In genomic region chr3:123365450-123366143, GRCh38 we compare ENCODE assay signal across 9 cellular contexts.
A peak's percentile ranks its signal among the peaks of the same experiment; 100 is the strongest.
DNase-seq lines count a peak whose midpoint lies in the region; ATAC-seq and TF ChIP-seq lines count a peak whose summit lies in the region.
"Had no signal": no experiment of that assay in that cellular context is flagged by ENCODE, and none has a peak within 500 bp of the region (broad histone marks: within the 10 kb centered on the region; RNA-seq: fewer than 3 reads in every experiment).

No MANE protein-coding gene starts in this region.

- H3K4me1 ChIP-seq in stomach = peaks cover 0 to 27% (median 11%) of the 10 kb centered on the region in 4 donors

- intact Hi-C loops in stomach (cut with DNase I; ENCODE audit: low total_unique reads) = no loop called here

- CTCF ChIA-PET in AG04450 (lab: Charles Lee) = interaction anchor here (0.6 kb wide), 1 partner anchor 551 kb away, joined by 3 read pairs; no protein-coding TSS in a partner anchor
- CTCF ChIA-PET in WTC11 (lab: Charles Lee) = interaction anchor here (0.6 to 3.1 kb wide), 35 partner anchors 9 to 387 kb away, joined by 3 to 32 read pairs (median 5); partner anchors contain the start of genes ADCY5 and SEC22A

- H3K27ac ChIP-seq in AG04450 (ENCODE audit: low read depth, low read length) = no peak overlapping the region
- H3K27ac ChIP-seq in stomach = peak overlapping the region in 2 of 5 donors; percentile 33 to 44

- no peaks in the 10 kb centered on the region for H3K4me1 Mint-ChIP-seq in HFFc6 (ENCODE audit: low read depth)
- H3K4me1 Mint-ChIP-seq in WTC11 = peaks cover 4% of the 10 kb centered on the region
- H3K4me1 Mint-ChIP-seq in activated naive CD8-positive, alpha-beta T cell treated with anti-CD3 and anti-CD28 coated beads for 36 hours = no peaks in the 10 kb centered on the region

- ATAC-seq in WTC11 = peak; percentile 98

- TF ChIP-seq POLR2A in stomach (IDR thresholded peaks at IDR 0.05) = no peak

- H3K36me3 ChIP-seq in stomach = no peaks in the 10 kb centered on the region

- no peaks in the 10 kb centered on the region; the same call in 1 of the 2 replicates for H3K9me3 Mint-ChIP-seq in HFFc6
- H3K9me3 Mint-ChIP-seq in WTC11 = peaks cover 19% of the 10 kb centered on the region
- peaks cover 1% of the 10 kb centered on the region for H3K9me3 Mint-ChIP-seq in activated naive CD8-positive, alpha-beta T cell treated with anti-CD3 and anti-CD28 coated beads for 36 hours

- WGBS in stomach, 5 donors = 53 to 60% (median 57%) methylated on average over 6 of the region's 6 CpGs

- TF ChIP-seq CTCF in AG04450 (IDR thresholded peaks at IDR 0.05; ENCODE audit: low read depth, low read length) = peak; percentile 50
- TF ChIP-seq CTCF in HFFc6 (IDR thresholded peaks at IDR 0.05) = peak; percentile 69
- peak; percentile 39; the same call in 1 of the 2 replicates for TF ChIP-seq CTCF in WTC11 (IDR thresholded peaks at IDR 0.05)
- peak in 2 of 7 experiments; percentile 6 to 29 for TF ChIP-seq CTCF in stomach (IDR thresholded peaks at IDR 0.05)

- no peak for DNase-seq in AG04450 (ENCODE audit: low read depth, low spot score)
- no peak for DNase-seq in HFFc6
- peak; percentile 67 for DNase-seq in WTC11 (ENCODE audit: low spot score)
- peak; percentile 32 for DNase-seq in iris pigment epithelial cell (ENCODE audit: low read depth)
- DNase-seq in stomach = no peak
- DNase-seq in activated naive CD8-positive, alpha-beta T cell treated with anti-CD3 and anti-CD28 coated beads for 36 hours = no peak
- no peak for DNase-seq in retina
- no peak for DNase-seq in cerebellar cortex (ENCODE audit: low spot score)
- DNase-seq: activated gamma-delta T cell treated with Interleukin-2 at 50 U/mL for 16 hours had no signal

- H3K4me3 Mint-ChIP-seq in HFFc6 = no peak overlapping the region
- H3K4me3 Mint-ChIP-seq in WTC11 = no peak overlapping the region
- H3K4me3 Mint-ChIP-seq in activated naive CD8-positive, alpha-beta T cell treated with anti-CD3 and anti-CD28 coated beads for 36 hours = no peak overlapping the region

- no peaks in the 10 kb centered on the region; the same call in 1 of the 2 replicates for H3K9me3 ChIP-seq in AG04450 (ENCODE audit: control insufficient read depth, insufficient read depth, low read length)
- H3K9me3 ChIP-seq in stomach = peaks cover 0 to 9% (median 3%) of the 10 kb centered on the region in 4 donors

- H3K36me3 Mint-ChIP-seq in HFFc6 (ENCODE audit: low read depth) (no peaks in the 10 kb centered on the region), WTC11 (peaks cover 7% of the 10 kb centered on the region; the same call in 1 of the 2 replicates)
- no peaks in the 10 kb centered on the region for H3K36me3 Mint-ChIP-seq in activated naive CD8-positive, alpha-beta T cell treated with anti-CD3 and anti-CD28 coated beads for 36 hours

- TF ChIP-seq EP300 in stomach (IDR thresholded peaks at IDR 0.05) = no peak

- POLR2A ChIA-PET in AG04450 (lab: Yijun Ruan, JAX) (no interaction called here), WTC11 (lab: Charles Lee) (interaction anchor here (0.7 kb wide), 1 partner anchor 51 kb away, joined by 4 read pairs; no protein-coding TSS in a partner anchor)

- peaks cover 17% of the 10 kb centered on the region for H3K27me3 Mint-ChIP-seq in HFFc6 (ENCODE audit: insufficient read depth)
- H3K27me3 Mint-ChIP-seq in WTC11 (ENCODE audit: low read depth) = peaks cover 9% of the 10 kb centered on the region
- peaks cover 12% of the 10 kb centered on the region for H3K27me3 Mint-ChIP-seq in activated naive CD8-positive, alpha-beta T cell treated with anti-CD3 and anti-CD28 coated beads for 36 hours

- peaks cover 27% of the 10 kb centered on the region for H3K27me3 ChIP-seq in AG04450 (ENCODE audit: control insufficient read depth, insufficient read depth, low read length)
- H3K27me3 ChIP-seq in stomach = no peaks in the 10 kb centered on the region

- H3K4me3 ChIP-seq in AG04450 (ENCODE audit: low read depth, low read length) = no peak overlapping the region
- H3K4me3 ChIP-seq in stomach = no peak overlapping the region

- no peak overlapping the region for H3K27ac Mint-ChIP-seq in HFFc6
- no peak overlapping the region for H3K27ac Mint-ChIP-seq in WTC11
- H3K27ac Mint-ChIP-seq in activated naive CD8-positive, alpha-beta T cell treated with anti-CD3 and anti-CD28 coated beads for 36 hours = no peak overlapping the region

TF ChIP-seq in WTC11, 78 proteins besides CTCF, POLR2A, EP300 and RAD21:
- TF ChIP-seq ZNF263 (CRISPR knock-in tag; IDR thresholded peaks at IDR 0.05; ENCODE audit: low read depth) = no peak
- TF ChIP-seq ZNF416 (CRISPR knock-in tag; IDR thresholded peaks at IDR 0.05) = no peak
- no peak for TF ChIP-seq GTF2I (CRISPR knock-in tag; conservative IDR thresholded peaks at IDR 0.05)
- TF ChIP-seq ZNF121 (CRISPR knock-in tag; IDR thresholded peaks at IDR 0.05) = peak; percentile 77
- TF ChIP-seq CREB1 (CRISPR knock-in tag; IDR thresholded peaks at IDR 0.05) = no peak
- no peak for TF ChIP-seq FOXP1 (CRISPR knock-in tag; IDR thresholded peaks at IDR 0.05; ENCODE audit: borderline replicate concordance)

Comparison
In these comparisons a context has a peak if more than half of its experiments do, and no peak if none do; other contexts are left out.
1. DNase-seq: peak in WTC11 (single experiment) and iris pigment epithelial cell (single experiment); none in AG04450 (single experiment), HFFc6 (single experiment), stomach (single experiment), activated naive CD8-positive, alpha-beta T cell treated with anti-CD3 and anti-CD28 coated beads for 36 hours (single experiment), retina (single experiment) and cerebellar cortex (single experiment).